ENCODE assay signal across 8 cellular contexts in the genomic region with DNA sequence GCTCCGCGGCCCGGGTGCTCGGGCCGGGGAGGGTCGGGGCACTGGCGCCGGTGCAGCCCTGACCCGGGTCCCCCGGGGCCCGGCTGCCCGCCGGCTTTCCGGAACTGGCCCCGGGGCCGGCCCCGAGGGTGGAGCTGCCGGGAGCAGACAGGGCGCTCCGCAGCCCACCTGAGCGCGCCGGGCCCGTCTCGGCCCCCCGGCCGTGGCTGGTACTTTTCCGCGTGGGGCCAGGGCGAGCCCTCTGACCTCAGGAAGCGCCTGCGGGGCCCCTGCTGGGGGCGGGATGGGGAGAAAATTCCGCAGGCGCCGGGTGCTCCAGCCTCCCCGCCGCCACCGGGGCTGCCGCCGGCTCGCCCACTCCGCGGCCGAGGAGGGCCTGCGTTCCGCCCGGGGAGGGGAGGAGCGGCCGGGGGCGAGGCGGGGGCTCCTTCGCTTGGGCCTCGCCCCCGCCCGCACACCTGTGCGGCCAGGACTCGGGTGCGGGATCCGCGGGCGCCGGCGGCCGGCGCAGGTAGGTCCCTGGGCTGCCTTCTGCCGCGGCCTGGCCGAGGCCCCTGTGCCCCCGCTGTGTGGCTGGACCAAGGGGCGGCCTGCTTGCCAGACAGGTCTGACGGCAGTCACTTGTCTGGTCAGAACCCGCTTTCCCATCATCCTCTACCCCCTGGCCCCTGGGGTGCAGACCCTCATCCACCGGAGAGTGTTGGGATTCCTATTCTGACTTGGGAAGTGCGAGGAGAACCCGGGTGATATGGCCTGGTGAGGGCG. TPM values are rescaled to one million over a fixed set of nuclear protein-coding genes. Genes with fewer than 3 reads are reported as not detected.
DNase-seq lines count a peak whose midpoint lies in the region; ATAC-seq and TF ChIP-seq lines count a peak whose summit lies in the region.

No MANE protein-coding gene starts in this region.

- H3K9me3 Mint-ChIP-seq in CD8-positive, alpha-beta memory T cell = no peaks in the 10 kb centered on the region
- no peaks in the 10 kb centered on the region for H3K9me3 Mint-ChIP-seq in activated CD4-positive, alpha-beta memory T cell treated with anti-CD3 and anti-CD28 coated beads, Interleukin-2, amount 10 ng/mL, durations not matched to agents 7 days and 5 days
- no peaks in the 10 kb centered on the region for H3K9me3 Mint-ChIP-seq in progenitor cell of endocrine pancreas (ENCODE audit: low read depth)

- H3K36me3 ChIP-seq in CD8-positive, alpha-beta memory T cell (ENCODE audit: insufficient read depth, low read length) = peaks cover 9% of the 10 kb centered on the region
- peaks cover 4% of the 10 kb centered on the region for H3K36me3 ChIP-seq in H7 (replicated peaks; ENCODE audit: control insufficient read depth, insufficient read depth, low read length)

- peak overlapping the region; percentile 66 for H3K4me3 ChIP-seq in CD8-positive, alpha-beta memory T cell (ENCODE audit: low read length)
- peak overlapping the region; percentile 65 for H3K4me3 ChIP-seq in H7 (ENCODE audit: insufficient read depth, low read depth, low read length)

- H3K4me1 ChIP-seq in CD8-positive, alpha-beta memory T cell (ENCODE audit: insufficient read depth, low read length) = peaks cover 37% of the 10 kb centered on the region

- H3K4me1 Mint-ChIP-seq in CD8-positive, alpha-beta memory T cell = peaks cover 29 to 47% (median 41%) of the 10 kb centered on the region in 3 donors
- H3K4me1 Mint-ChIP-seq in activated CD4-positive, alpha-beta memory T cell treated with anti-CD3 and anti-CD28 coated beads, Interleukin-2, amount 10 ng/mL, durations not matched to agents 7 days and 5 days = peaks cover 71% of the 10 kb centered on the region
- H3K4me1 Mint-ChIP-seq in progenitor cell of endocrine pancreas (ENCODE audit: low read depth) = peaks cover 65% of the 10 kb centered on the region

- no peaks in the 10 kb centered on the region for H3K27me3 ChIP-seq in CD8-positive, alpha-beta memory T cell (ENCODE audit: insufficient read depth, low read length, poor library complexity, severe bottlenecking)
- H3K27me3 ChIP-seq in H7 (ENCODE audit: control insufficient read depth, insufficient read depth, low read length) = no peaks in the 10 kb centered on the region

- H3K27ac ChIP-seq in CD8-positive, alpha-beta memory T cell (ENCODE audit: low read depth, low read length) = peak overlapping the region; percentile 65

- DNase-seq in CD8-positive, alpha-beta memory T cell = peak in 1 of 5 donors; percentile 24
- DNase-seq in H7 = peak; percentile 90
- no peak for DNase-seq in activated CD4-positive, alpha-beta memory T cell treated with anti-CD3 and anti-CD28 coated beads, Interleukin-2, amount 10 ng/mL, durations not matched to agents 7 days and 5 days
- DNase-seq in germinal center (ENCODE audit: low spot score) = peak; percentile 53
- DNase-seq in progenitor cell of endocrine pancreas (ENCODE audit: low spot score, unreplicated experiment) = no peak
- no peak for DNase-seq in HCEC 1CT

- H3K27me3 Mint-ChIP-seq in CD8-positive, alpha-beta memory T cell = no peaks in the 10 kb centered on the region
- H3K27me3 Mint-ChIP-seq in activated CD4-positive, alpha-beta memory T cell treated with anti-CD3 and anti-CD28 coated beads, Interleukin-2, amount 10 ng/mL, durations not matched to agents 7 days and 5 days = no peaks in the 10 kb centered on the region
- no peaks in the 10 kb centered on the region for H3K27me3 Mint-ChIP-seq in progenitor cell of endocrine pancreas

- peaks cover 0 to 21% (median 0%) of the 10 kb centered on the region in 3 donors for H3K36me3 Mint-ChIP-seq in CD8-positive, alpha-beta memory T cell
- peaks cover 59% of the 10 kb centered on the region for H3K36me3 Mint-ChIP-seq in activated CD4-positive, alpha-beta memory T cell treated with anti-CD3 and anti-CD28 coated beads, Interleukin-2, amount 10 ng/mL, durations not matched to agents 7 days and 5 days (ENCODE audit: low read depth)
- peaks cover 6% of the 10 kb centered on the region for H3K36me3 Mint-ChIP-seq in progenitor cell of endocrine pancreas (ENCODE audit: insufficient read depth)

- CTCF ChIA-PET in CD8-positive, alpha-beta memory T cell (lab: Charles Lee) = interaction anchor here (0.8 to 1.6 kb wide), 4 partner anchors 13 to 178 kb away, joined by 3 to 5 read pairs (median 4); no protein-coding TSS in a partner anchor
- CTCF ChIA-PET in activated CD4-positive, alpha-beta memory T cell treated with anti-CD3 and anti-CD28 coated beads, Interleukin-2, amount 10 ng/mL, durations not matched to agents 7 days and 5 days (lab: Charles Lee) = interaction anchor here (1.3 to 2.3 kb wide), 6 partner anchors 14 to 64 kb away, joined by 3 to 14 read pairs (median 5); a partner anchor contains a TSS

- no peak for TF ChIP-seq CTCF in progenitor cell of endocrine pancreas (IDR thresholded peaks at IDR 0.05; ENCODE audit: unreplicated experiment)

- peak overlapping the region; percentile 81 to 93 (median 89) for H3K4me3 Mint-ChIP-seq in CD8-positive, alpha-beta memory T cell
- peak overlapping the region; percentile 93 for H3K4me3 Mint-ChIP-seq in activated CD4-positive, alpha-beta memory T cell treated with anti-CD3 and anti-CD28 coated beads, Interleukin-2, amount 10 ng/mL, durations not matched to agents 7 days and 5 days
- peak overlapping the region; percentile 78 for H3K4me3 Mint-ChIP-seq in progenitor cell of endocrine pancreas (ENCODE audit: low read depth)

- POLR2A ChIA-PET in CD8-positive, alpha-beta memory T cell (lab: Charles Lee) = interaction anchor here (0.6 to 1.5 kb wide), 5 partner anchors 31 to 155 kb away, joined by 3 to 7 read pairs (median 4); a partner anchor contains a TSS
- POLR2A ChIA-PET in activated CD4-positive, alpha-beta memory T cell treated with anti-CD3 and anti-CD28 coated beads, Interleukin-2, amount 10 ng/mL, durations not matched to agents 7 days and 5 days (lab: Charles Lee) = interaction anchor here (1.0 to 5.9 kb wide), 25 partner anchors 11 to 642 kb away, joined by 3 to 93 read pairs (median 6); a partner anchor contains a TSS

- no peaks in the 10 kb centered on the region for H3K9me3 ChIP-seq in CD8-positive, alpha-beta memory T cell (ENCODE audit: low read length)

- ATAC-seq in HG03520 (IDR thresholded peaks at IDR 0.05; ENCODE audit: unreplicated experiment) = no peak
- no peak for ATAC-seq in GM18907 (IDR thresholded peaks at IDR 0.05; ENCODE audit: unreplicated experiment)

- H3K27ac Mint-ChIP-seq in CD8-positive, alpha-beta memory T cell = peak overlapping the region; percentile 70 to 99 (median 92)
- H3K27ac Mint-ChIP-seq in activated CD4-positive, alpha-beta memory T cell treated with anti-CD3 and anti-CD28 coated beads, Interleukin-2, amount 10 ng/mL, durations not matched to agents 7 days and 5 days = peak overlapping the region; percentile 93
- H3K27ac Mint-ChIP-seq in progenitor cell of endocrine pancreas = peak overlapping the region; percentile 92

RNA-seq across cellular contexts. Expression of a gene that starts 3.5 kb away (rescaled TPM):
- 100 to 1,000 TPM; 121 to 124 TPM for total RNA-seq in CD8-positive, alpha-beta memory T cell
- polyA plus RNA-seq in CD8-positive, alpha-beta memory T cell = 11.7 TPM
- total RNA-seq in H7 (2014; rRNA removed; shearing (Covaris generic)) = 56.5 and 68.9 TPM in 2 replicates
- total RNA-seq in activated CD4-positive, alpha-beta memory T cell treated with anti-CD3 and anti-CD28 coated beads, Interleukin-2, amount 10 ng/mL, durations not matched to agents 7 days and 5 days = 100 to 1,000 TPM; 550 to 553 TPM
- 64.1 and 64.8 TPM in 2 replicates for total RNA-seq in progenitor cell of endocrine pancreas

RNA-seq across cellular contexts. Expression of a gene that starts 12.4 kb away (rescaled TPM):
- 1 to 10 TPM; 2.5 to 2.6 TPM for total RNA-seq in CD8-positive, alpha-beta memory T cell
- 0.28 TPM for polyA plus RNA-seq in CD8-positive, alpha-beta memory T cell
- total RNA-seq in H7 (2014; rRNA removed; shearing (Covaris generic)) = 11.2 and 13.6 TPM in 2 replicates
- total RNA-seq in activated CD4-positive, alpha-beta memory T cell treated with anti-CD3 and anti-CD28 coated beads, Interleukin-2, amount 10 ng/mL, durations not matched to agents 7 days and 5 days = 10 to 100 TPM; 31.2 to 32.4 TPM
- 13.8 and 16.2 TPM in 2 replicates for total RNA-seq in progenitor cell of endocrine pancreas

RNA-seq across cellular contexts. Expression of a gene that starts 31.2 kb away (rescaled TPM):
- 10 to 100 TPM; 90.7 to 92.7 TPM for total RNA-seq in CD8-positive, alpha-beta memory T cell
- polyA plus RNA-seq in CD8-positive, alpha-beta memory T cell = 10.8 TPM
- 7.4 and 11.6 TPM in 2 replicates for total RNA-seq in H7 (2014; rRNA removed; shearing (Covaris generic))
- total RNA-seq in activated CD4-positive, alpha-beta memory T cell treated with anti-CD3 and anti-CD28 coated beads, Interleukin-2, amount 10 ng/mL, durations not matched to agents 7 days and 5 days = 100 to 1,000 TPM; 132 to 133 TPM
- 111 and 117 TPM in 2 replicates for total RNA-seq in progenitor cell of endocrine pancreas

Comparison
In these comparisons a context has a peak if more than half of its experiments do, and no peak if none do; other contexts are left out.
1. DNase-seq: peak in H7 (single experiment) and germinal center (single experiment); none in activated CD4-positive, alpha-beta memory T cell treated with anti-CD3 and anti-CD28 coated beads, Interleukin-2, amount 10 ng/mL, durations not matched to agents 7 days and 5 days (single experiment), progenitor cell of endocrine pancreas (single experiment) and HCEC 1CT (single experiment).
2. Peak in every context shown above with its lines, with median percentiles within 50 percentile points of each other: H3K27ac Mint-ChIP-seq and H3K4me3 Mint-ChIP-seq.